Comparison of ENCODE assay signal across 21 cellular contexts in genomic region chr11:12854829-12855228, GRCh38.
DNase-seq lines count a peak whose midpoint lies in the region; ATAC-seq and TF ChIP-seq lines count a peak whose summit lies in the region.
"Had no signal": no experiment of that assay in that cellular context is flagged by ENCODE, and none has a peak within 500 bp of the region (broad histone marks: within the 10 kb centered on the region; RNA-seq: fewer than 3 reads in every experiment).

No MANE protein-coding gene starts in this region.

- TF ChIP-seq POLR2A in body of pancreas (IDR thresholded peaks at IDR 0.05), result peak in 1 of 3 donors; percentile 16

- no peaks in the 10 kb centered on the region for H3K36me3 ChIP-seq in body of pancreas (replicated peaks in 1 of 2; ENCODE audit: insufficient read depth in 1 of 2, low read depth in 2 of 2)
- peaks cover 0 to 1% (median 0%) of the 10 kb centered on the region in 4 donors for H3K36me3 ChIP-seq in liver (ENCODE audit: control insufficient read depth in 4 of 4, insufficient read depth in 3 of 4, low read depth in 1 of 4, low read length in 3 of 4)
- no peaks in the 10 kb centered on the region for H3K36me3 ChIP-seq in smooth muscle cell (ENCODE audit: low read depth)
- no peaks in the 10 kb centered on the region for H3K36me3 ChIP-seq in CD8-positive, alpha-beta T cell (ENCODE audit: insufficient read depth, low read length)
- H3K36me3 ChIP-seq: vagina had no signal

- no peaks in the 10 kb centered on the region for H3K36me3 Mint-ChIP-seq in CD8-positive, alpha-beta T cell
- H3K36me3 Mint-ChIP-seq in activated naive CD4-positive, alpha-beta T cell treated with anti-CD3 and anti-CD28 coated beads, Interleukin-2, amount 50 U/mL, for 72 hours, result no peaks in the 10 kb centered on the region
- H3K36me3 Mint-ChIP-seq: CD4-positive, alpha-beta memory T cell had no signal

- no peak overlapping the region for H2AFZ ChIP-seq in smooth muscle cell (ENCODE audit: low read depth)

- H3K27ac Mint-ChIP-seq in CD8-positive, alpha-beta T cell, result no peak overlapping the region
- peak overlapping the region in 1 of 2 donors; percentile 14 for H3K27ac Mint-ChIP-seq in activated naive CD4-positive, alpha-beta T cell treated with anti-CD3 and anti-CD28 coated beads, Interleukin-2, amount 50 U/mL, for 72 hours
- H3K27ac Mint-ChIP-seq: activated CD4-positive, alpha-beta T cell treated with anti-CD3 and anti-CD28 coated beads, Interleukin-2, amount 10 ng/mL, durations not matched to agents 24 days and 14 days; CD4-positive, alpha-beta memory T cell; naive thymus-derived CD8-positive, alpha-beta T cell had no signal

- H3K27me3 ChIP-seq in body of pancreas (no peaks in the 10 kb centered on the region), liver (ENCODE audit: control insufficient read depth in 4 of 4, insufficient read depth in 4 of 4, low read length in 3 of 4) (no peaks in the 10 kb centered on the region), smooth muscle cell (ENCODE audit: low read depth) (no peaks in the 10 kb centered on the region)
- no peaks in the 10 kb centered on the region for H3K27me3 ChIP-seq in CD8-positive, alpha-beta T cell (ENCODE audit: insufficient read depth, low read length)
- H3K27me3 ChIP-seq: vagina had no signal

- H3K9me3 Mint-ChIP-seq in CD8-positive, alpha-beta T cell, result no peaks in the 10 kb centered on the region
- no peaks in the 10 kb centered on the region for H3K9me3 Mint-ChIP-seq in activated naive CD4-positive, alpha-beta T cell treated with anti-CD3 and anti-CD28 coated beads, Interleukin-2, amount 50 U/mL, for 72 hours
- H3K9me3 Mint-ChIP-seq: activated CD4-positive, alpha-beta T cell treated with anti-CD3 and anti-CD28 coated beads, Interleukin-2, amount 10 ng/mL, durations not matched to agents 24 days and 14 days; naive thymus-derived CD8-positive, alpha-beta T cell had no signal

- no peak overlapping the region for H3K4me3 Mint-ChIP-seq in CD8-positive, alpha-beta T cell
- H3K4me3 Mint-ChIP-seq: activated CD4-positive, alpha-beta T cell treated with anti-CD3 and anti-CD28 coated beads, Interleukin-2, amount 10 ng/mL, durations not matched to agents 24 days and 14 days; CD4-positive, alpha-beta memory T cell; naive thymus-derived CD8-positive, alpha-beta T cell had no signal

- intact Hi-C loops in body of pancreas (cut with DNase I), result no loop called here
- intact Hi-C loops in CD8-positive, alpha-beta T cell (cut with DNase I, micrococcal nuclease), result no loop called here

- H3K4me1 ChIP-seq in body of pancreas, result peaks cover 60% of the 10 kb centered on the region
- peaks cover 17 to 35% (median 24%) of the 10 kb centered on the region in 4 donors for H3K4me1 ChIP-seq in liver (ENCODE audit: control insufficient read depth in 4 of 4, insufficient read depth in 4 of 4, low read length in 3 of 4)
- peaks cover 14% of the 10 kb centered on the region for H3K4me1 ChIP-seq in smooth muscle cell (ENCODE audit: low read depth)
- H3K4me1 ChIP-seq in CD8-positive, alpha-beta T cell (ENCODE audit: insufficient read depth, low read length), result no peaks in the 10 kb centered on the region

- POLR2A ChIA-PET in CD8-positive, alpha-beta T cell (lab: Charles Lee), result no interaction called here

- no peaks in the 10 kb centered on the region for H3K9me3 ChIP-seq in body of pancreas
- no peaks in the 10 kb centered on the region for H3K9me3 ChIP-seq in liver (ENCODE audit: control insufficient read depth in 4 of 4, low read length in 3 of 4)
- H3K9me3 ChIP-seq in smooth muscle cell (replicated peaks; ENCODE audit: low read depth), result no peaks in the 10 kb centered on the region
- no peaks in the 10 kb centered on the region for H3K9me3 ChIP-seq in CD8-positive, alpha-beta T cell (ENCODE audit: low read length)
- H3K9me3 ChIP-seq: vagina had no signal

- peaks cover 92% of the 10 kb centered on the region for H3K79me2 ChIP-seq in smooth muscle cell (ENCODE audit: low read depth)

- ATAC-seq in body of pancreas (peak; percentile 72), HG02588 (IDR thresholded peaks at IDR 0.05; ENCODE audit: unreplicated experiment) (no peak)
- ATAC-seq in CD8-positive, alpha-beta T cell, result no peak
- no peak for ATAC-seq in activated naive CD4-positive, alpha-beta T cell treated with anti-CD3 and anti-CD28 coated beads, Interleukin-2, amount 50 U/mL, for 72 hours
- ATAC-seq: naive thymus-derived CD8-positive, alpha-beta T cell had no signal

- DNase-seq in Caki2 (ENCODE audit: low read depth) (peak; percentile 80), body of pancreas (peak; percentile 59 to 77 (median 70)), smooth muscle cell (lab: John Stamatoyannopoulos, UW; ENCODE audit: unreplicated experiment) (no peak), SK-N-DZ (ENCODE audit: low spot score) (no peak)
- no peak for DNase-seq in CD8-positive, alpha-beta T cell
- DNase-seq in activated naive CD4-positive, alpha-beta T cell treated with anti-CD3 and anti-CD28 coated beads, Interleukin-2, amount 50 U/mL, for 72 hours (ENCODE audit: low spot score in 2 of 2), result no peak
- DNase-seq: activated CD4-positive, alpha-beta T cell treated with anti-CD3 and anti-CD28 coated beads, Interleukin-2, amount 10 ng/mL, durations not matched to agents 24 days and 14 days; activated effector memory CD4-positive, alpha-beta T cell treated with anti-CD3 and anti-CD28 coated beads, Interleukin-2, amount 50 U/mL, for 16 hours; amniotic stem cell; CD4-positive, alpha-beta memory T cell; central memory CD4-positive, alpha-beta T cell; head of caudate nucleus; naive thymus-derived CD8-positive, alpha-beta T cell; NCI-H1417 treated with DMSO at 0.1 percent for 48 hours; NCI-H526 treated with DMSO at 0.1 percent for 48 hours; SIG-M5; stimulated activated CD4-positive, alpha-beta T cell treated with anti-CD3 and anti-CD28 coated beads, Interleukin-4, amount 100 ng/mL, for 4 hours; T-helper 1 cell had no signal

- peaks cover 25% of the 10 kb centered on the region for H3F3A ChIP-seq in smooth muscle cell (ENCODE audit: low read depth)

- H3K27ac ChIP-seq in body of pancreas (peak overlapping the region; percentile 93 to 98 (median 95)), liver (ENCODE audit: low read depth in 1 of 2, low read length in 2 of 2) (peak overlapping the region in 1 of 2 donors; percentile 57), smooth muscle cell (ENCODE audit: low read depth) (peak overlapping the region; percentile 66)
- H3K27ac ChIP-seq in CD8-positive, alpha-beta T cell (ENCODE audit: low read depth, low read length), result no peak overlapping the region

- H3K27me3 Mint-ChIP-seq in CD8-positive, alpha-beta T cell (ENCODE audit: low read depth), result peaks cover 16% of the 10 kb centered on the region

- in situ Hi-C loops in Caki2 (cut with HindIII; ENCODE audit: low pct_unique_long_range_greater_than_20kb, low sequenced_read_pairs), result no loop called here

- 32 to 49% methylated on average over 3 of the region's 3 CpGs for WGBS in body of pancreas, 2 donors
- WGBS in liver, result 46% methylated on average over 3 of the region's 3 CpGs
- WGBS in smooth muscle cell (ENCODE audit: low lambda C conversion rate), result 95% methylated on average over 3 of the region's 3 CpGs

- no peak overlapping the region for H3K9ac ChIP-seq in liver (ENCODE audit: low read depth in 1 of 2, low read length in 2 of 2)
- H3K9ac ChIP-seq in smooth muscle cell (ENCODE audit: low read depth), result no peak overlapping the region

- H3K4me3 ChIP-seq in body of pancreas (no peak overlapping the region), liver (ENCODE audit: low read depth in 1 of 3, low read length in 3 of 3) (no peak overlapping the region), smooth muscle cell (no peak overlapping the region)
- no peak overlapping the region for H3K4me3 ChIP-seq in CD8-positive, alpha-beta T cell (ENCODE audit: low read depth, low read length)
- H3K4me3 ChIP-seq: vagina had no signal

- CTCF ChIA-PET in CD8-positive, alpha-beta T cell (lab: Charles Lee), result no interaction called here

- no peaks in the 10 kb centered on the region for H3K4me1 Mint-ChIP-seq in CD8-positive, alpha-beta T cell (ENCODE audit: low read depth)
- H3K4me1 Mint-ChIP-seq: naive thymus-derived CD8-positive, alpha-beta T cell had no signal

- H3K4me2 ChIP-seq in smooth muscle cell, result no peak overlapping the region

- TF ChIP-seq CTCF in body of pancreas (IDR thresholded peaks at IDR 0.05), result no peak
- TF ChIP-seq CTCF in liver (IDR thresholded peaks at IDR 0.05; ENCODE audit: low read depth, low read length, missing input control), result no peak
- no peak for TF ChIP-seq CTCF in smooth muscle cell (IDR thresholded peaks at IDR 0.05; ENCODE audit: borderline replicate concordance, insufficient read depth, poor library complexity, severe bottlenecking)
- TF ChIP-seq CTCF in CD8-positive, alpha-beta T cell (IDR thresholded peaks at IDR 0.05), result no peak

- TF ChIP-seq RAD21 in liver (IDR thresholded peaks at IDR 0.05), result peak in 1 of 2 donors; percentile 38

- peaks cover 100% of the 10 kb centered on the region for H4K20me1 ChIP-seq in smooth muscle cell (ENCODE audit: low read depth)

TF ChIP-seq in liver, 16 proteins besides CTCF, POLR2A, EP300 and RAD21 (continues in another document):
- TF ChIP-seq FOXA2 (IDR thresholded peaks at IDR 0.05) (no peak), RXRA (IDR thresholded peaks at IDR 0.05) (peak in 1 of 2 donors; percentile 30), ATF3 (IDR thresholded peaks at IDR 0.05) (no peak), SP1 (IDR thresholded peaks at IDR 0.05) (peak; percentile 30), GABPA (IDR thresholded peaks at IDR 0.05 in 1 of 2, conservative IDR thresholded peaks at IDR 0.05 in 1 of 2) (no peak), YY1 (IDR thresholded peaks at IDR 0.05) (no peak), EGR1 (IDR thresholded peaks at IDR 0.05; ENCODE audit: low read depth in 2 of 2) (no peak), HNF4A (conservative IDR thresholded peaks at IDR 0.05) (peak; percentile 13 to 16), HNF4G (IDR thresholded peaks at IDR 0.05) (no peak)
- TF ChIP-seq, protein P1, sequence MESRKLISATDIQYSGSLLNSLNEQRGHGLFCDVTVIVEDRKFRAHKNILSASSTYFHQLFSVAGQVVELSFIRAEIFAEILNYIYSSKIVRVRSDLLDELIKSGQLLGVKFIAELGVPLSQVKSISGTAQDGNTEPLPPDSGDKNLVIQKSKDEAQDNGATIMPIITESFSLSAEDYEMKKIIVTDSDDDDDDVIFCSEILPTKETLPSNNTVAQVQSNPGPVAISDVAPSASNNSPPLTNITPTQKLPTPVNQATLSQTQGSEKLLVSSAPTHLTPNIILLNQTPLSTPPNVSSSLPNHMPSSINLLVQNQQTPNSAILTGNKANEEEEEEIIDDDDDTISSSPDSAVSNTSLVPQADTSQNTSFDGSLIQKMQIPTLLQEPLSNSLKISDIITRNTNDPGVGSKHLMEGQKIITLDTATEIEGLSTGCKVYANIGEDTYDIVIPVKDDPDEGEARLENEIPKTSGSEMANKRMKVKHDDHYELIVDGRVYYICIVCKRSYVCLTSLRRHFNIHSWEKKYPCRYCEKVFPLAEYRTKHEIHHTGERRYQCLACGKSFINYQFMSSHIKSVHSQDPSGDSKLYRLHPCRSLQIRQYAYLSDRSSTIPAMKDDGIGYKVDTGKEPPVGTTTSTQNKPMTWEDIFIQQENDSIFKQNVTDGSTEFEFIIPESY (IDR thresholded peaks at IDR 0.05), result no peak

Comparison
In these comparisons a context has a peak if more than half of its experiments do, and no peak if none do; other contexts are left out.
1. DNase-seq: peak in Caki2 (single experiment) and body of pancreas (4 of 4); none in smooth muscle cell (single experiment), CD8-positive, alpha-beta T cell (0 of 7), SK-N-DZ (single experiment) and activated naive CD4-positive, alpha-beta T cell treated with anti-CD3 and anti-CD28 coated beads, Interleukin-2, amount 50 U/mL, for 72 hours (0 of 2).